ENCODE assay signal across 19 cellular contexts in genomic region chr1:98181041-98181764, GRCh38.
DNase-seq lines count a peak whose midpoint lies in the region; ATAC-seq lines count a peak whose summit lies in the region.
"Had no signal": no experiment of that assay in that cellular context is flagged by ENCODE, and none has a peak within 500 bp of the region (broad histone marks: within the 10 kb centered on the region; RNA-seq: fewer than 3 reads in every experiment).

No MANE protein-coding gene starts in this region.

- DNase-seq in DMS53 (lab: John Stamatoyannopoulos, UW) (peak; percentile 23), DMS53 treated with DMSO at 0.1 percent for 48 hours (lab: John Stamatoyannopoulos, UW; ENCODE audit: unreplicated experiment) (no peak), OCI-M1 (lab: John Stamatoyannopoulos, UW) (peak; percentile 5), kidney tubule cell (ENCODE audit: low spot score) (peak; percentile 47), NCI-H524 treated with DMSO at 0.1 percent for 48 hours (lab: John Stamatoyannopoulos, UW) (no peak), NCI-H2227 treated with DMSO at 0.1 percent for 48 hours (lab: John Stamatoyannopoulos, UW) (no peak)
- DNase-seq in stimulated activated CD4-positive, alpha-beta T cell treated with anti-CD3 and anti-CD28 coated beads, Interleukin-15, amount 100 ng/mL, for 24 hours: no peak
- DNase-seq: GDM1, HFFc6, KG1, NCI-H1048, NCI-H1436, NCI-H2029, NCI-H2171, NCI-H446, NCI-H69, Right ventricle myocardium superior, SW 1271 had no signal

- no peak for ATAC-seq in HG03175 (IDR thresholded peaks at IDR 0.05; ENCODE audit: unreplicated experiment)

Comparison
In these comparisons a context has a peak if more than half of its experiments do, and no peak if none do; other contexts are left out.
1. DNase-seq: peak in DMS53 (single experiment), OCI-M1 (single experiment) and kidney tubule cell (single experiment); none in DMS53 treated with DMSO at 0.1 percent for 48 hours (single experiment), NCI-H524 treated with DMSO at 0.1 percent for 48 hours (single experiment), NCI-H2227 treated with DMSO at 0.1 percent for 48 hours (single experiment) and stimulated activated CD4-positive, alpha-beta T cell treated with anti-CD3 and anti-CD28 coated beads, Interleukin-15, amount 100 ng/mL, for 24 hours (single experiment).